ENCODE assay signal across 14 cellular contexts in the genomic region with DNA sequence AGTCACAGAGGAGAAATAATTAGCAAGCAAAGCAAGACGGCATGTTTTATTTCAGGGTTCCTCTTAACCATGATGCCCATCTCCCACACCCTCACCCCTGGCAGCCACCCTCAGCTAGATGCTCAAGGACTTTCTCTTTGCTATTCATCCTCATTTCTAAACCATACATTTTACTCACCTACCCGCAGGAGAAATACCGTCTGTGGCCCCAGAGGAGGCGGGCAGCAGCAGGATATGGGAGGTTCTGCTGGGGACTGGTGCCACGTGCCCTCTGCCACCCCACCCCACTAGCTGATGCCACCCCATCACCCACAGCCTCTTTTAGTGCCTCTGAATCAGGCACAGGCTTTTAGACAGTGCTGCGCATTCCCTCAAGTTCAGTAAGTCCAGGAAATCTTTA.
DNase-seq lines count a peak whose midpoint lies in the region; ATAC-seq and TF ChIP-seq lines count a peak whose summit lies in the region.
"Had no signal": no experiment of that assay in that cellular context is flagged by ENCODE, and none has a peak within 500 bp of the region (broad histone marks: within the 10 kb centered on the region; RNA-seq: fewer than 3 reads in every experiment).

No MANE protein-coding gene starts in this region.

- peak overlapping the region; percentile 9 to 80 for H3K4ac ChIP-seq in mesenchymal stem cell (ENCODE audit: low read depth in 1 of 2, low read length in 2 of 2)

- no peak overlapping the region for H3K23ac ChIP-seq in mesenchymal stem cell (ENCODE audit: low read length in 2 of 2)

- no peak overlapping the region for H3K9ac ChIP-seq in mesenchymal stem cell (ENCODE audit: low read length)
- H3K9ac ChIP-seq: GM23248 had no signal

- no peak overlapping the region for H3K4me2 ChIP-seq in mesenchymal stem cell (ENCODE audit: low read length, poor library complexity, severe bottlenecking)

- H2AK5ac ChIP-seq in mesenchymal stem cell (ENCODE audit: low read length, severe bottlenecking), result peak overlapping the region; percentile 98

- H3K14ac ChIP-seq in mesenchymal stem cell (ENCODE audit: low read length in 2 of 2), result peak overlapping the region in 1 of 2 experiments; percentile 75

- H4K91ac ChIP-seq in mesenchymal stem cell (ENCODE audit: low read length), result peak overlapping the region; percentile 52

- intact Hi-C loops in activated T-helper 1 cell treated with anti-CD3 and anti-CD28 coated beads, Interleukin-12 subunit alpha, Interleukin-12 subunit beta, Interleukin-2, Interleukin-4 antibody, amounts not matched to agents 30 ng/mL and 10 ng/mL and 1 ng/mL, durations not matched to agents 14 hours and 24 hours and 36 hours (cut with micrococcal nuclease), result loop anchor here (1.0 kb wide), 1 partner anchor 8 kb away; no protein-coding TSS in a partner anchor

- no peak overlapping the region for H2BK5ac ChIP-seq in mesenchymal stem cell (ENCODE audit: low read depth, low read length, poor library complexity, severe bottlenecking)

- H3K9me3 Mint-ChIP-seq in activated T-helper 1 cell treated with anti-CD3 and anti-CD28 coated beads, Interleukin-12 subunit alpha, Interleukin-12 subunit beta, Interleukin-2, Interleukin-4 antibody, amounts not matched to agents 30 ng/mL and 10 ng/mL and 1 ng/mL, durations not matched to agents 14 hours and 24 hours and 36 hours, result no peaks in the 10 kb centered on the region

- WGBS in mesenchymal stem cell, result 85% methylated on average over 6 of the region's 6 CpGs

- no peak overlapping the region for H2BK15ac ChIP-seq in mesenchymal stem cell (ENCODE audit: low read depth, poor library complexity, severe bottlenecking)

- no peak for TF ChIP-seq POLR2A in erythroblast (IDR thresholded peaks at IDR 0.05; ENCODE audit: low read length)

- H3K79me1 ChIP-seq in mesenchymal stem cell (replicated peaks; ENCODE audit: low read length, poor library complexity, severe bottlenecking), result peaks cover 3% of the 10 kb centered on the region

- ATAC-seq in GM21423 (IDR thresholded peaks at IDR 0.05; ENCODE audit: unreplicated experiment), result no peak

- H3K27me3 Mint-ChIP-seq in activated T-helper 1 cell treated with anti-CD3 and anti-CD28 coated beads, Interleukin-12 subunit alpha, Interleukin-12 subunit beta, Interleukin-2, Interleukin-4 antibody, amounts not matched to agents 30 ng/mL and 10 ng/mL and 1 ng/mL, durations not matched to agents 14 hours and 24 hours and 36 hours (ENCODE audit: insufficient read depth), result no peaks in the 10 kb centered on the region

- peak overlapping the region; percentile 80 for H3K27ac Mint-ChIP-seq in activated T-helper 1 cell treated with anti-CD3 and anti-CD28 coated beads, Interleukin-12 subunit alpha, Interleukin-12 subunit beta, Interleukin-2, Interleukin-4 antibody, amounts not matched to agents 30 ng/mL and 10 ng/mL and 1 ng/mL, durations not matched to agents 14 hours and 24 hours and 36 hours

- peak overlapping the region in 1 of 2 experiments; percentile 66 for H3K18ac ChIP-seq in mesenchymal stem cell (ENCODE audit: low read depth in 1 of 2, low read length in 2 of 2)

- H3K27ac ChIP-seq in mesenchymal stem cell (ENCODE audit: low read length, poor library complexity, severe bottlenecking), result no peak overlapping the region
- H3K27ac ChIP-seq: C4-2B, GM23248, uterus had no signal

- H3K36me3 Mint-ChIP-seq in activated T-helper 1 cell treated with anti-CD3 and anti-CD28 coated beads, Interleukin-12 subunit alpha, Interleukin-12 subunit beta, Interleukin-2, Interleukin-4 antibody, amounts not matched to agents 30 ng/mL and 10 ng/mL and 1 ng/mL, durations not matched to agents 14 hours and 24 hours and 36 hours (ENCODE audit: low read depth), result no peaks in the 10 kb centered on the region

- H2BK120ac ChIP-seq in mesenchymal stem cell (ENCODE audit: low read depth, low read length), result no peak overlapping the region

- H4K8ac ChIP-seq in mesenchymal stem cell (ENCODE audit: low read length), result peak overlapping the region; percentile 45

- H3K4me3 Mint-ChIP-seq in activated T-helper 1 cell treated with anti-CD3 and anti-CD28 coated beads, Interleukin-12 subunit alpha, Interleukin-12 subunit beta, Interleukin-2, Interleukin-4 antibody, amounts not matched to agents 30 ng/mL and 10 ng/mL and 1 ng/mL, durations not matched to agents 14 hours and 24 hours and 36 hours, result no peak overlapping the region

- H2BK12ac ChIP-seq in mesenchymal stem cell (ENCODE audit: low read length in 2 of 2), result peak overlapping the region; percentile 29 to 97

- peak; percentile 54 for DNase-seq in stimulated activated CD4-positive, alpha-beta T cell treated with anti-CD3 and anti-CD28 coated beads, Interleukin-15, amount 100 ng/mL, for 24 hours
- no peak for DNase-seq in stimulated activated CD4-positive, alpha-beta T cell treated with anti-CD3 and anti-CD28 coated beads, Interleukin-4, amount 100 ng/mL, for 1 hour
- DNase-seq in activated T-helper 1 cell treated with anti-CD3 and anti-CD28 coated beads, Interleukin-12 subunit alpha, Interleukin-12 subunit beta, Interleukin-2, Interleukin-4 antibody, amounts not matched to agents 30 ng/mL and 10 ng/mL and 1 ng/mL, durations not matched to agents 14 hours and 24 hours and 36 hours (ENCODE audit: low spot score), result no peak
- DNase-seq in mesenchymal stem cell, result no peak
- no peak for DNase-seq in erythroblast (lab: John Stamatoyannopoulos, UW)
- no peak for DNase-seq in central memory CD4-positive, alpha-beta T cell
- no peak for DNase-seq in amniotic stem cell (lab: John Stamatoyannopoulos, UW)
- DNase-seq: GM23248, hippocampal formation, NCI-H1048, NCI-H446, uterus had no signal

- H3K4me1 ChIP-seq in mesenchymal stem cell (ENCODE audit: control insufficient read depth, insufficient read depth, low read depth, low read length), result peaks cover 9% of the 10 kb centered on the region
- H3K4me1 ChIP-seq: uterus had no signal

- H3K4me1 Mint-ChIP-seq in activated T-helper 1 cell treated with anti-CD3 and anti-CD28 coated beads, Interleukin-12 subunit alpha, Interleukin-12 subunit beta, Interleukin-2, Interleukin-4 antibody, amounts not matched to agents 30 ng/mL and 10 ng/mL and 1 ng/mL, durations not matched to agents 14 hours and 24 hours and 36 hours (ENCODE audit: low read depth), result peaks cover 28% of the 10 kb centered on the region

- H3K27me3 ChIP-seq in mesenchymal stem cell (ENCODE audit: control insufficient read depth in 1 of 2, insufficient read depth in 1 of 2, low read length in 2 of 2), result no peaks in the 10 kb centered on the region
- H3K27me3 ChIP-seq: uterus had no signal

- no peaks in the 10 kb centered on the region for H3K9me3 ChIP-seq in mesenchymal stem cell (ENCODE audit: control insufficient read depth, low read length)
- H3K9me3 ChIP-seq: uterus had no signal

- H3K36me3 ChIP-seq in mesenchymal stem cell (ENCODE audit: control insufficient read depth in 1 of 2, insufficient read depth in 2 of 2, low read depth in 1 of 2, low read length in 2 of 2), result no peaks in the 10 kb centered on the region
- H3K36me3 ChIP-seq: uterus had no signal

- H2AFZ ChIP-seq in mesenchymal stem cell (ENCODE audit: low read depth, low read length), result no peak overlapping the region
- H2AFZ ChIP-seq: GM23248 had no signal

- no peak overlapping the region for H3K4me3 ChIP-seq in mesenchymal stem cell (ENCODE audit: insufficient read depth in 1 of 2, low read depth in 1 of 2, low read length in 2 of 2)
- H3K4me3 ChIP-seq: GM23248, uterus had no signal
